Comparison of ENCODE assay signal across 8 cellular contexts in the genomic region with DNA sequence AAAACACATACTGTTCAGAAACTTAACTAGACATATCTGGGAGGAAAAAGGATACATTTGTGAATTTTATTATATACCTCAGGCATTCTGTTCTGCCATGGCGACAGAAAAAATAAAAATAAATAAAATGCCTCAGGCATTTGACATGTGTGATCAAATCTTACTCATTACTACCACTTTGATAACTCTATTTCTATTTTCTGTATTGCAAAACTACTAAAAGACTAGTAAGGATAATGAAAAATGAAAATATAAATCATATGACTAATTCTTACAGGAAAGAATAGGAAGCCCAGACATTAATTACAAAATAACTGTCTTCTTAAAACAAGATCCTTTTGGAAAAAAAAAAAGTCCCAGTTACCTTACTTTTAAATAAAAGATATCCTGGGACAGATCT. TPM values are rescaled to one million over a fixed set of nuclear protein-coding genes. Genes with fewer than 3 reads are reported as not detected.
DNase-seq lines count a peak whose midpoint lies in the region; ATAC-seq and TF ChIP-seq lines count a peak whose summit lies in the region.

No MANE protein-coding gene starts in this region.

- H3K27me3 ChIP-seq in Caco-2 (replicated peaks; ENCODE audit: control insufficient read depth, insufficient read depth, low read length), result no peaks in the 10 kb centered on the region
- no peaks in the 10 kb centered on the region for H3K27me3 ChIP-seq in PC-9 (ENCODE audit: insufficient read depth, low read depth)
- H3K27me3 ChIP-seq in dorsolateral prefrontal cortex, result no peaks in the 10 kb centered on the region
- no peaks in the 10 kb centered on the region for H3K27me3 ChIP-seq in left lung

- no peaks in the 10 kb centered on the region for H3K9me2 ChIP-seq in PC-9 (ENCODE audit: insufficient read depth)

- CTCF ChIA-PET in Caco-2 (lab: Charles Lee) (no interaction called here), PC-9 (lab: Charles Lee) (no interaction called here)

- peaks cover 39% of the 10 kb centered on the region for H3K4me1 Mint-ChIP-seq in Caco-2 (ENCODE audit: low read depth, unreplicated experiment)
- peaks cover 72% of the 10 kb centered on the region for H3K4me1 Mint-ChIP-seq in osteocyte (ENCODE audit: unreplicated experiment)

- no peaks in the 10 kb centered on the region for H3K36me3 ChIP-seq in Caco-2 (ENCODE audit: control insufficient read depth, insufficient read depth, low read length)
- H3K36me3 ChIP-seq in PC-9 (ENCODE audit: low read depth), result no peaks in the 10 kb centered on the region
- H3K36me3 ChIP-seq in left lung, result no peaks in the 10 kb centered on the region

- peaks cover 84% of the 10 kb centered on the region for H4K20me1 ChIP-seq in PC-9 (ENCODE audit: insufficient read depth)

- no peak for DNase-seq in Caco-2
- peak in 1 of 2 experiments; percentile 75 for DNase-seq in PC-9
- no peak for DNase-seq in dorsolateral prefrontal cortex
- no peak for DNase-seq in osteocyte (ENCODE audit: extremely low spot score, unreplicated experiment)
- no peak for DNase-seq in activated effector memory CD4-positive, alpha-beta T cell treated with anti-CD3 and anti-CD28 coated beads, Interleukin-2, amount 50 U/mL, for 16 hours
- no peak for DNase-seq in NCI-H82 (lab: John Stamatoyannopoulos, UW)
- no peak for DNase-seq in left lung
- DNase-seq in central memory CD4-positive, alpha-beta T cell, result no peak

- H3K9me3 ChIP-seq in Caco-2, result no peaks in the 10 kb centered on the region
- H3K9me3 ChIP-seq in PC-9 (ENCODE audit: insufficient read depth, low read depth), result peaks cover 5% of the 10 kb centered on the region; the same call in 1 of the 2 replicates
- H3K9me3 ChIP-seq in left lung, result no peaks in the 10 kb centered on the region

- H3K36me3 Mint-ChIP-seq in Caco-2 (ENCODE audit: insufficient read depth, unreplicated experiment), result peaks cover 19% of the 10 kb centered on the region
- peaks cover 2% of the 10 kb centered on the region for H3K36me3 Mint-ChIP-seq in osteocyte (ENCODE audit: unreplicated experiment)

- H3F3A ChIP-seq in PC-9 (ENCODE audit: insufficient read depth, low read depth), result 0 out of 2 replicates have a peak, but pooled peaks cover 14% of the 10 kb centered on the region

- peak overlapping the region; percentile 26 for H3K27ac Mint-ChIP-seq in Caco-2 (ENCODE audit: unreplicated experiment)
- peak overlapping the region; percentile 68 for H3K27ac Mint-ChIP-seq in osteocyte (ENCODE audit: unreplicated experiment)

- POLR2A ChIA-PET in Caco-2 (lab: Charles Lee) (no interaction called here), PC-9 (lab: Charles Lee; ENCODE audit: unreplicated experiment) (no interaction called here)

- no peak overlapping the region for H3K4me3 ChIP-seq in Caco-2 (ENCODE audit: low read depth, low read length)
- H3K4me3 ChIP-seq in PC-9, result peak overlapping the region; percentile 17; the same call in 1 of the 2 replicates
- H3K4me3 ChIP-seq in dorsolateral prefrontal cortex, result peak overlapping the region in 49 of 59 donors; percentile 1 to 100 (median 92)
- H3K4me3 ChIP-seq in left lung, result peak overlapping the region in 1 of 2 donors; percentile 88

- no peak overlapping the region for H2AFZ ChIP-seq in PC-9

- peaks cover 10% of the 10 kb centered on the region for H3K9me3 Mint-ChIP-seq in Caco-2 (ENCODE audit: unreplicated experiment)
- no peaks in the 10 kb centered on the region for H3K9me3 Mint-ChIP-seq in osteocyte (ENCODE audit: unreplicated experiment)

- H3K4me2 ChIP-seq in PC-9, result peak overlapping the region; percentile 97

- peaks cover 42% of the 10 kb centered on the region for H3K4me1 ChIP-seq in Caco-2
- peaks cover 40% of the 10 kb centered on the region for H3K4me1 ChIP-seq in PC-9 (replicated peaks; ENCODE audit: insufficient read depth)
- H3K4me1 ChIP-seq in left lung, result peaks cover 37 to 80% of the 10 kb centered on the region in 2 donors

- intact Hi-C loops in Caco-2 (cut with micrococcal nuclease; ENCODE audit: unreplicated experiment) (loop anchor here (10.0 kb wide), 1 partner anchor 751 kb away; no protein-coding TSS in a partner anchor), PC-9 (cut with micrococcal nuclease; ENCODE audit: unreplicated experiment) (no loop called here), dorsolateral prefrontal cortex (cut with DNase I) (loop anchor here (10.0 kb wide), 3 partner anchors 119 to 151 kb away; no protein-coding TSS in a partner anchor), left lung (cut with DNase I) (no loop called here)

- no peaks in the 10 kb centered on the region for H3K27me3 Mint-ChIP-seq in Caco-2 (ENCODE audit: insufficient read depth, unreplicated experiment)
- no peaks in the 10 kb centered on the region for H3K27me3 Mint-ChIP-seq in osteocyte (ENCODE audit: unreplicated experiment)

- ATAC-seq in left lung, result no peak

- no peak for TF ChIP-seq CTCF in Caco-2 (IDR thresholded peaks at IDR 0.05; ENCODE audit: insufficient read depth in 1 of 2, low read depth in 1 of 2, low read length in 1 of 2, severe bottlenecking in 1 of 2, unreplicated experiment in 1 of 2)
- TF ChIP-seq CTCF in PC-9 (conservative IDR thresholded peaks at IDR 0.05), result no peak
- TF ChIP-seq CTCF in dorsolateral prefrontal cortex (IDR thresholded peaks at IDR 0.05 in 54 of 56, conservative IDR thresholded peaks at IDR 0.05 in 2 of 56; ENCODE audit: low read depth in 1 of 56, partially characterized antibody in 56 of 56), result no peak
- TF ChIP-seq CTCF in osteocyte (IDR thresholded peaks at IDR 0.05), result no peak
- no peak for TF ChIP-seq CTCF in left lung (IDR thresholded peaks at IDR 0.05)

- BruUV-seq in Caco-2 (replicated peaks; lab: Mats Ljungman, UMichigan) (no TSS peak), PC-9 (replicated peaks; lab: Mats Ljungman, UMichigan) (no TSS peak)

- peaks cover 100% of the 10 kb centered on the region for H3K79me2 ChIP-seq in PC-9 (ENCODE audit: low read depth)

- peak overlapping the region; percentile 30; the same call in 1 of the 2 replicates for H3K27ac ChIP-seq in PC-9
- peak overlapping the region in 52 of 59 donors; percentile 0 to 99 (median 96) for H3K27ac ChIP-seq in dorsolateral prefrontal cortex
- H3K27ac ChIP-seq in left lung, result peak overlapping the region in 1 of 2 donors; percentile 98

- H3K4me3 Mint-ChIP-seq in Caco-2 (ENCODE audit: unreplicated experiment), result no peak overlapping the region
- peak overlapping the region; percentile 62 for H3K4me3 Mint-ChIP-seq in osteocyte (ENCODE audit: unreplicated experiment)

RNA-seq across cellular contexts. Expression of gene PICALM, which starts 5.3 kb away (rescaled TPM):
- total RNA-seq in Caco-2 (2022), result 321 and 331 TPM in 2 replicates
- 92.3 and 116 TPM in 2 replicates for total RNA-seq in PC-9 (2021)
- 100 to 1,000 TPM; 218 to 547 (median 291) TPM for total RNA-seq in dorsolateral prefrontal cortex
- total RNA-seq in osteocyte, result 262 and 267 TPM in 2 replicates
- total RNA-seq in left lung, result 100 to 1,000 TPM; 159 to 216 TPM

Comparison
In these comparisons a context has a peak if more than half of its experiments do, and no peak if none do; other contexts are left out.
1. intact Hi-C loops: an anchor here in Caco-2 (10.0 kb wide) and dorsolateral prefrontal cortex (10.0 kb wide); none called in PC-9 and left lung.